ENCODE assay signal across 14 cellular contexts in the genomic region with DNA sequence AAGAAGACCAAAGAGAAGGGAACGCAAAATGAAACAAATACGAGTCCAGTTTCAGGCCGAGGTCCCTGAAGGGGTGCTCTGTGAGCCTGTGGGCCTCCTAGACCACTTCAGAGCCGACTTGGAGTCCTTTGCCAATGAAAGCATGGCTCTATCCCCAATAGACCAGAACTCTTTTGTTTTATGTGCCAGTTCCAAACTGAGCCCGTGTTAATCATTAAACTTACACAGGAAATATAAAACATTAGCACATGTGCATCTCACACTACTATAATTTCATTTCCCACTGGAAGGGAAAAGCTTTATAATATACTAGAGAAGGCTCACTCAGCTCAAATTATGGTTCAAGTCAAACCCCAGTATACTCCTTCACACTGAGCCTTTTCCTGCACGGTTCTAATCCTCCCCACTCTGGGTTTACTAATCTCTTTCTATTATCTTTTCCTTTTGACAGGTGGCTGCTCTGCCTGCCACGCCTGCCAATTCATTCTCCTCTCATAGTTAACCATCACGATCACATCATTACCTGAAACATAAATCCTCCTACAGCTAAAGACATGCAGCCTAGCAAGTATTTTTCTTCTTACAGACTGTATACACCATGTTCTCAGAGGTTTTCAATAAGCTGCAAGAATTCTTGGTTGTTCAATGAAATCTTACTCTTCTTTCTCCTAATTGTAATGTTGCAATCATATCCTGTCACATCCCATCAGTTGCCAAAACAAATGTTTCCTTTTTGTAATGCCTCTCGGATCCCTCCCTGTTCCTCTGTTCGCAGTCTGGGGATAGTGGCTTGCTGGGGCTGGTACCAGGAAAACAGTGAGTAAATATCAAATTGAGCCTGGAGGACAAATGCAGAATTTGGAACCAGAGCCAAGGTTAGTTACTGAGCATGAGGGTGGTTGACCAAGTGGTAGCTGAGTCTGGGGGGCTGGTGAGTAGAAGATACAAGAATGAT. TPM values are rescaled to one million over a fixed set of nuclear protein-coding genes. Genes with fewer than 3 reads are reported as not detected.
DNase-seq lines count a peak whose midpoint lies in the region; ATAC-seq, FAIRE-seq and TF ChIP-seq lines count a peak whose summit lies in the region.
"Had no signal": no experiment of that assay in that cellular context is flagged by ENCODE, and none has a peak within 500 bp of the region (broad histone marks: within the 10 kb centered on the region; RNA-seq: fewer than 3 reads in every experiment).

No MANE protein-coding gene starts in this region.

- no peaks in the 10 kb centered on the region for H3K79me2 ChIP-seq in hepatocyte

- H3K27ac ChIP-seq in hepatocyte: no peak overlapping the region
- H3K27ac ChIP-seq: body of pancreas, SJSA1 had no signal

- no peaks in the 10 kb centered on the region for H3K4me1 ChIP-seq in hepatocyte (ENCODE audit: insufficient read depth)
- H3K4me1 ChIP-seq: body of pancreas, SJSA1 had no signal

- ATAC-seq in GM18520 (IDR thresholded peaks at IDR 0.05; ENCODE audit: unreplicated experiment) (no peak), GM18873 (IDR thresholded peaks at IDR 0.05; ENCODE audit: low FRiP score, unreplicated experiment) (no peak)
- ATAC-seq: body of pancreas, HCT116, K562 had no signal

- H4K20me1 ChIP-seq in hepatocyte (ENCODE audit: insufficient read depth, poor library complexity, severe bottlenecking): no peaks in the 10 kb centered on the region

- no peak overlapping the region for H3K4me2 ChIP-seq in hepatocyte

- no peak for TF ChIP-seq CTCF in hepatocyte (IDR thresholded peaks at IDR 0.05; ENCODE audit: poor library complexity)

- H3K27me3 ChIP-seq in hepatocyte: no peaks in the 10 kb centered on the region
- H3K27me3 ChIP-seq: body of pancreas, SJSA1 had no signal

- H3K9me3 ChIP-seq in hepatocyte (ENCODE audit: low read depth): no peaks in the 10 kb centered on the region
- H3K9me3 ChIP-seq: body of pancreas, SJSA1 had no signal

- no peaks in the 10 kb centered on the region for H3K36me3 ChIP-seq in hepatocyte (replicated peaks; ENCODE audit: insufficient read depth, low read depth)
- H3K36me3 ChIP-seq: SJSA1 had no signal

- FAIRE-seq in islet of Langerhans (lab: Jason Lieb, UNC): peak; percentile 17
- FAIRE-seq: K562 had no signal

- H3K9me2 ChIP-seq in hepatocyte (replicated peaks; ENCODE audit: insufficient read depth): no peaks in the 10 kb centered on the region

- no peak overlapping the region for H2AFZ ChIP-seq in hepatocyte

- WGBS in hepatocyte (ENCODE audit: low lambda C conversion rate, missing lambda C conversion rate): 65% methylated on average over 10 of the region's 10 CpGs

- peak; percentile 69 for DNase-seq in COLO668 (lab: John Stamatoyannopoulos, UW; ENCODE audit: unreplicated experiment)
- DNase-seq in NCI-H1092 treated with DMSO at 0.1 percent for 48 hours (lab: John Stamatoyannopoulos, UW): peak; percentile 83
- DNase-seq in SW480 (ENCODE audit: low spot score): peak; percentile 12
- no peak for DNase-seq in hepatocyte (ENCODE audit: low spot score)
- no peak for DNase-seq in medulla oblongata (ENCODE audit: extremely low spot score)
- DNase-seq: body of pancreas; effector memory CD4-positive, alpha-beta T cell; NCI-H1417 treated with DMSO at 0.1 percent for 48 hours had no signal

- no peak overlapping the region for H3K4me3 ChIP-seq in hepatocyte
- H3K4me3 ChIP-seq: body of pancreas, K562, SJSA1 had no signal

RNA-seq across cellular contexts. Expression of a gene that starts 18.8 kb away (rescaled TPM):
- 15.5 and 17.8 TPM in 2 replicates for total RNA-seq in hepatocyte
- polyA plus RNA-seq in hepatocyte: 10.1 and 10.4 TPM in 2 replicates

Comparison
In these comparisons a context has a peak if more than half of its experiments do, and no peak if none do; other contexts are left out.
1. DNase-seq: peak in COLO668 (single experiment), NCI-H1092 treated with DMSO at 0.1 percent for 48 hours (single experiment) and SW480 (single experiment); none in hepatocyte (single experiment) and medulla oblongata (single experiment).